Comparison of ENCODE assay signal across 8 cellular contexts in genomic region chr11:37946155-37946766, GRCh38.
DNase-seq lines count a peak whose midpoint lies in the region; ATAC-seq and TF ChIP-seq lines count a peak whose summit lies in the region.

No MANE protein-coding gene starts in this region.

- H3K4me2 ChIP-seq in SK-N-SH: no peak overlapping the region

- no peaks in the 10 kb centered on the region for H3K9me3 Mint-ChIP-seq in glutamatergic neuron (ENCODE audit: unreplicated experiment)

- H3K9me3 ChIP-seq in SK-N-SH: peaks cover 9% of the 10 kb centered on the region; the same call in 1 of the 2 replicates
- no peaks in the 10 kb centered on the region for H3K9me3 ChIP-seq in testis

- H3K9ac ChIP-seq in SK-N-SH: no peak overlapping the region

- CTCF ChIA-PET in SK-N-SH (lab: Yijun Ruan, JAX): interaction anchor here (0.6 to 4.2 kb wide), 20 partner anchors 8 to 1228 kb away, joined by 3 to 33 read pairs (median 3); no protein-coding TSS in a partner anchor

- no peak overlapping the region for H3K27ac ChIP-seq in C4-2B
- H3K27ac ChIP-seq in SK-N-SH (ENCODE audit: low read depth in 2 of 2, low read length in 1 of 2): no peak overlapping the region
- H3K27ac ChIP-seq in testis: no peak overlapping the region

- no peaks in the 10 kb centered on the region for H3K9me2 ChIP-seq in SK-N-SH

- no peaks in the 10 kb centered on the region for H3K79me2 ChIP-seq in SK-N-SH (ENCODE audit: insufficient read depth)

- peak; percentile 90 for TF ChIP-seq CTCF in C4-2B (conservative IDR thresholded peaks at IDR 0.05)
- TF ChIP-seq CTCF in SK-N-SH (IDR thresholded peaks at IDR 0.05): peak; percentile 75
- peak; percentile 68 for TF ChIP-seq CTCF in glutamatergic neuron (IDR thresholded peaks at IDR 0.05; ENCODE audit: partially characterized antibody, unreplicated experiment)
- TF ChIP-seq CTCF in testis (IDR thresholded peaks at IDR 0.05): peak; percentile 21 to 62 (median 48)

- no peaks in the 10 kb centered on the region for H3K4me1 ChIP-seq in SK-N-SH (ENCODE audit: control insufficient read depth in 1 of 2, insufficient read depth in 2 of 2, low read depth in 1 of 2, low read length in 1 of 2)
- H3K4me1 ChIP-seq in testis: no peaks in the 10 kb centered on the region

- H4K20me1 ChIP-seq in SK-N-SH (ENCODE audit: insufficient read depth): no peaks in the 10 kb centered on the region

- no peaks in the 10 kb centered on the region for H3K27me3 Mint-ChIP-seq in glutamatergic neuron (ENCODE audit: unreplicated experiment)

- TF ChIP-seq EP300 in SK-N-SH (IDR thresholded peaks at IDR 0.05; ENCODE audit: borderline replicate concordance in 1 of 2, low read depth in 1 of 2, low read length in 1 of 2): no peak

- peak; percentile 38 for DNase-seq in HT1080 (ENCODE audit: low read depth)
- DNase-seq in SK-N-SH: peak; percentile 16
- DNase-seq in glutamatergic neuron: no peak
- peak; percentile 38 for DNase-seq in testis
- no peak for DNase-seq in HuH-7.5 (ENCODE audit: low spot score)

- H3K27me3 ChIP-seq in SK-N-SH (ENCODE audit: insufficient read depth) (no peaks in the 10 kb centered on the region), testis (no peaks in the 10 kb centered on the region)

- no peak for TF ChIP-seq POLR2A in testis (IDR thresholded peaks at IDR 0.05)

- H3K4me3 ChIP-seq in SK-N-SH (ENCODE audit: low read depth in 2 of 2, low read length in 1 of 2): no peak overlapping the region
- no peak overlapping the region for H3K4me3 ChIP-seq in testis

- TF ChIP-seq RAD21 in SK-N-SH (IDR thresholded peaks at IDR 0.05; ENCODE audit: low read length): peak; percentile 78

- H3K4me1 Mint-ChIP-seq in glutamatergic neuron (ENCODE audit: low read depth, unreplicated experiment): no peaks in the 10 kb centered on the region

- 11% methylated on average over 4 of the region's 4 CpGs for WGBS in SK-N-SH (ENCODE audit: low lambda C conversion rate)
- 77 to 80% methylated on average over 4 of the region's 4 CpGs for WGBS in testis, 2 donors

- ATAC-seq in GM18909 (IDR thresholded peaks at IDR 0.05; ENCODE audit: poor library complexity, unreplicated experiment): peak; percentile 79
- no peak for ATAC-seq in HG02973 (IDR thresholded peaks at IDR 0.05; ENCODE audit: unreplicated experiment)

- H3K4me3 Mint-ChIP-seq in glutamatergic neuron (ENCODE audit: unreplicated experiment): no peak overlapping the region

- H3K27ac Mint-ChIP-seq in glutamatergic neuron (ENCODE audit: unreplicated experiment): no peak overlapping the region

- H3K36me3 ChIP-seq in SK-N-SH (replicated peaks in 1 of 2; ENCODE audit: control insufficient read depth in 1 of 2, insufficient read depth in 2 of 2, low read length in 1 of 2) (no peaks in the 10 kb centered on the region), testis (ENCODE audit: low read depth, missing control alignments) (no peaks in the 10 kb centered on the region)

- H3K36me3 Mint-ChIP-seq in glutamatergic neuron (ENCODE audit: unreplicated experiment): peaks cover 5% of the 10 kb centered on the region

- intact Hi-C loops in testis (cut with DNase I; ENCODE audit: low total_unique reads): no loop called here

- no peak overlapping the region for H2AFZ ChIP-seq in SK-N-SH (ENCODE audit: low read depth)

- no peaks in the 10 kb centered on the region for H3F3A ChIP-seq in SK-N-SH (replicated peaks; ENCODE audit: insufficient read depth)

- POLR2A ChIA-PET in SK-N-SH (lab: Yijun Ruan, JAX): no interaction called here

TF ChIP-seq in SK-N-SH, 30 proteins besides CTCF, POLR2A, EP300 and RAD21:
- TF ChIP-seq GATA2 (CRISPR knock-in tag; IDR thresholded peaks at IDR 0.05) (peak; percentile 6; the same call in 1 of the 2 replicates), RXRA (IDR thresholded peaks at IDR 0.05; ENCODE audit: borderline replicate concordance, low read depth) (no peak), SMC3 (IDR thresholded peaks at IDR 0.05; ENCODE audit: low read depth, low read length) (peak; percentile 61)

Comparison
In these comparisons a context has a peak if more than half of its experiments do, and no peak if none do; other contexts are left out.
1. DNase-seq: peak in HT1080 (single experiment), SK-N-SH (single experiment) and testis (single experiment); none in glutamatergic neuron (single experiment) and HuH-7.5 (single experiment).
2. Peak in every context shown above with its lines, with median percentiles within 50 percentile points of each other: CTCF ChIP-seq.